31 cellular contexts compared by ENCODE assay signal in genomic region chr15:35872577-35872976, GRCh38.
"Had no signal": no experiment of that assay in that cellular context is flagged by ENCODE, and none has a peak within 500 bp of the region (broad histone marks: within the 10 kb centered on the region; RNA-seq: fewer than 3 reads in every experiment).

No MANE protein-coding gene starts in this region.

- H3K27me3 ChIP-seq: MG63, Peyer's patch, SJSA1 had no signal

- H3K27ac Mint-ChIP-seq: T-cell had no signal

- H3K9me3 ChIP-seq: MG63, Peyer's patch, SJSA1 had no signal

- H3K36me3 ChIP-seq: MG63, Peyer's patch, SJSA1 had no signal

- H3K36me3 Mint-ChIP-seq: T-cell had no signal

- H3K27ac ChIP-seq: Peyer's patch, SJSA1, SK-N-MC had no signal

- ATAC-seq: PC-3, T-cell had no signal

- H3K4me3 Mint-ChIP-seq: T-cell had no signal

- H3K4me3 ChIP-seq: MG63, Peyer's patch, SJSA1, SK-N-MC had no signal

- DNase-seq: Kasumi-1, MG63, NCI-H1048, NCI-H1092 treated with DMSO at 0.1 percent for 48 hours, NCI-H1105 treated with DMSO at 0.1 percent for 48 hours, NCI-H1417, NCI-H1436, NCI-H146, NCI-H1694, NCI-H187, NCI-H1930, NCI-H2029 treated with DMSO at 0.1 percent for 48 hours, NCI-H2081 treated with DMSO at 0.1 percent for 48 hours, NCI-H2107, NCI-H2171, NCI-H226, NCI-H446 treated with DMSO at 0.1 percent for 48 hours, NCI-H510A, NCI-H524, NCI-H526, NCI-H69, NCI-H748 treated with DMSO at 0.1 percent for 48 hours, OCI-M1, PC-3, Peyer's patch, Right ventricle myocardium superior, RPMI8226, SHP77 treated with DMSO at 0.1 percent for 48 hours, T-cell had no signal

- H3K27me3 Mint-ChIP-seq: T-cell had no signal

- H3K4me1 ChIP-seq: Peyer's patch, SJSA1 had no signal

- H3K4me1 Mint-ChIP-seq: T-cell had no signal
